ENCODE assay signal across 13 cellular contexts in the genomic region with DNA sequence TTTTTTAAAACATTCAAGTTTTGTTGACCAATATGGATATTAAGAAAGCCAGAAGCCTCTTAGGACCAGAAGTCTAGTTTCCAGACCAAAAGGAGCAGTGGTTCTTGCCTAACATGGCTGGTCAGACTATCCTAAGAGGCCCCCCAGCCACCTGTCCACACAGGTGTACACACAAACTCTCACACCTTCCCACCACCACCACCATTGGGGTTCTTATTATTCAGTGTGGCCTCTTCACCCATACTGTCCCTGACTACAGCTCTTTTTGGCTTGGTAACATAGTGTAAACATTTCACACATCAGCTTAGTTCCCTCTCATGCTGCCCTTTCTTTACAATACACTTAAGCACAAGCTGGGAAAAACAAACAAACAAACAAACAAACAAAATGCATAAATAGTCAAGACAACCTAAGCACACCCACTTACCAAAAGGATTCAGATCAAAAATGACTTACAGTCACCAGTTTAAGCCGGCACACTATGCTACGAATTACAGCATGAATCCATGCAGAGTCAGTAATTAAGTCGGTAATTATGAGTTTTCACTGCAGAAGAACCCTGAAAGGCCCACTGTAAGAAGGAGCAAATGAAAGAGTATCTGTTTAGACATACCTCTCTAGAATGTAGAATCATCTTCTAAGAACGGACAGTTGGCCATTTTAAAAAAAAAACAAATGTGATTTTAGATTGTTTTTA. TPM values are rescaled to one million over a fixed set of nuclear protein-coding genes. Genes with fewer than 3 reads are reported as not detected.
DNase-seq lines count a peak whose midpoint lies in the region; ATAC-seq, FAIRE-seq and TF ChIP-seq lines count a peak whose summit lies in the region.
"Had no signal": no experiment of that assay in that cellular context is flagged by ENCODE, and none has a peak within 500 bp of the region (broad histone marks: within the 10 kb centered on the region; RNA-seq: fewer than 3 reads in every experiment).

No MANE protein-coding gene starts in this region.

- peaks cover 72% of the 10 kb centered on the region for H3K79me2 ChIP-seq in HepG2 (ENCODE audit: insufficient read depth, low read length)
- peaks cover 89% of the 10 kb centered on the region for H3K79me2 ChIP-seq in mammary epithelial cell (ENCODE audit: insufficient read depth, low read length)

- dilution Hi-C loops in mammary epithelial cell (cut with HindIII; ENCODE audit: low sequenced_read_pairs), result loop anchor here (5.0 kb wide), 1 partner anchor 53 kb away; no protein-coding TSS in a partner anchor

- H3K27ac ChIP-seq in HepG2 (ENCODE audit: extremely low read length, insufficient read depth, low read length) (peak overlapping the region; percentile 34), right lobe of liver (peak overlapping the region in 1 of 3 donors; percentile 26), mammary epithelial cell (ENCODE audit: insufficient read depth, low read depth, low read length) (peak overlapping the region; percentile 85), uterus (peak overlapping the region; percentile 65 to 71), ascending aorta (no peak overlapping the region)

- H3K27ac Mint-ChIP-seq in nephron progenitor cell, result peak overlapping the region; percentile 94
- H3K27ac Mint-ChIP-seq: activated T-cell treated with anti-CD3 and anti-CD28 coated beads, Interleukin-2, amount 50 U/mL, for 24 hours had no signal

- no peak overlapping the region for H2AFZ ChIP-seq in HepG2 (ENCODE audit: low read length)
- no peak overlapping the region for H2AFZ ChIP-seq in mammary epithelial cell (ENCODE audit: low read depth, low read length)

- H3K4me2 ChIP-seq in HepG2 (ENCODE audit: low read depth, low read length) (no peak overlapping the region), mammary epithelial cell (ENCODE audit: insufficient read depth, low read depth, low read length) (peak overlapping the region; percentile 29)

- no peaks in the 10 kb centered on the region for H4K20me1 ChIP-seq in HepG2 (ENCODE audit: insufficient read depth, low read length)
- H4K20me1 ChIP-seq in mammary epithelial cell (ENCODE audit: insufficient read depth, low read length), result no peaks in the 10 kb centered on the region

- in situ Hi-C loops in HepG2 (cut with HindIII; ENCODE audit: extremely low pct_ligation_motif_present, low pct_unique_long_range_greater_than_20kb), result no loop called here
- in situ Hi-C loops in mammary epithelial cell (cut with MboI; ENCODE audit: low sequenced_read_pairs in 2 of 2), result loop anchor here in 1 of 2 donors (25.0 kb wide), 1 partner anchor 248 kb away; no protein-coding TSS in a partner anchor

- intact Hi-C loops in HepG2 (cut with micrococcal nuclease; ENCODE audit: unreplicated experiment), result no loop called here
- intact Hi-C loops in right lobe of liver (cut with DNase I), result no loop called here
- intact Hi-C loops in mammary epithelial cell (cut with micrococcal nuclease), result loop anchor here (1.0 kb wide), 2 partner anchors 8 to 61 kb away; no protein-coding TSS in a partner anchor
- intact Hi-C loops in uterus (cut with DNase I; ENCODE audit: low total_unique reads), result no loop called here
- intact Hi-C loops in ascending aorta (cut with DNase I), result loop anchor here (1.0 kb wide), 1 partner anchor 9 kb away; a partner anchor contains a TSS

- peaks cover 2% of the 10 kb centered on the region for H3K27me3 Mint-ChIP-seq in nephron progenitor cell (ENCODE audit: low read depth, poor library complexity)

- WGBS in HepG2 (ENCODE audit: low lambda C conversion rate), result 99% methylated on average over 4 of the region's 4 CpGs
- 82% methylated on average over 4 of the region's 4 CpGs for WGBS in right lobe of liver (ENCODE audit: insufficient coverage, low coverage, low lambda C conversion rate, missing lambda C conversion rate)
- 72% methylated on average over 4 of the region's 4 CpGs for WGBS in mammary epithelial cell (ENCODE audit: low coverage, missing lambda C conversion rate)

- no peak overlapping the region for H3K9ac ChIP-seq in HepG2 (ENCODE audit: insufficient read depth, low read depth, low read length)
- peak overlapping the region; percentile 7 for H3K9ac ChIP-seq in mammary epithelial cell (ENCODE audit: insufficient read depth, low read length)

- H3K36me3 ChIP-seq in HepG2 (replicated peaks in 1 of 2; ENCODE audit: control insufficient read depth in 1 of 2, insufficient read depth in 2 of 2, low read length in 2 of 2), result peaks cover 2 to 4% of the 10 kb centered on the region in 2 experiments; a peak in 2 of 5 replicates
- H3K36me3 ChIP-seq in right lobe of liver, result no peaks in the 10 kb centered on the region
- peaks cover 4% of the 10 kb centered on the region for H3K36me3 ChIP-seq in mammary epithelial cell (ENCODE audit: insufficient read depth, low read length)
- no peaks in the 10 kb centered on the region for H3K36me3 ChIP-seq in uterus
- no peaks in the 10 kb centered on the region for H3K36me3 ChIP-seq in ascending aorta

- peaks cover 31% of the 10 kb centered on the region for H3K36me3 Mint-ChIP-seq in nephron progenitor cell (ENCODE audit: low read depth)

- H3K27me3 ChIP-seq in HepG2 (ENCODE audit: control insufficient read depth in 1 of 2, insufficient read depth in 2 of 2, low read length in 2 of 2) (no peaks in the 10 kb centered on the region), right lobe of liver (no peaks in the 10 kb centered on the region), mammary epithelial cell (ENCODE audit: insufficient read depth, low read length) (no peaks in the 10 kb centered on the region), uterus (no peaks in the 10 kb centered on the region), ascending aorta (no peaks in the 10 kb centered on the region)
- H3K27me3 ChIP-seq: SJCRH30 had no signal

- POLR2A ChIA-PET in HepG2 (lab: Yijun Ruan, JAX), result interaction anchor here (0.6 to 1.9 kb wide), 2 partner anchors 8 to 44 kb away, joined by 3 to 5 read pairs; a partner anchor contains a TSS

- H3K9me3 ChIP-seq in HepG2 (ENCODE audit: low read length) (no peaks in the 10 kb centered on the region), right lobe of liver (no peaks in the 10 kb centered on the region), mammary epithelial cell (replicated peaks; ENCODE audit: insufficient read depth, low read length) (no peaks in the 10 kb centered on the region), uterus (no peaks in the 10 kb centered on the region), ascending aorta (no peaks in the 10 kb centered on the region)
- H3K9me3 ChIP-seq: SJCRH30 had no signal

- no peak for FAIRE-seq in HepG2 (lab: Jason Lieb, UNC)

- no peak for ATAC-seq in HepG2
- no peak for ATAC-seq in right lobe of liver
- ATAC-seq: activated CD4-positive, CD25-positive, alpha-beta regulatory T cell treated with anti-CD3 and anti-CD28 coated beads, Interleukin-2, amount 50 U/mL, for 24 hours had no signal

- no peak for DNase-seq in HepG2 (ENCODE audit: low spot score)
- no peak for DNase-seq in right lobe of liver
- DNase-seq in mammary epithelial cell, result no peak
- DNase-seq in nephron progenitor cell, result no peak
- no peak for DNase-seq in uterus
- DNase-seq in ascending aorta (ENCODE audit: low spot score in 2 of 2), result no peak
- no peak for DNase-seq in activated effector memory CD4-positive, alpha-beta T cell treated with Interleukin-2 at 50 U/mL for 16 hours
- DNase-seq in KG1 (lab: John Stamatoyannopoulos, UW), result no peak
- DNase-seq: activated T-cell treated with anti-CD3 and anti-CD28 coated beads, Interleukin-2, amount 50 U/mL, for 24 hours; AML-193; NCI-H446 treated with DMSO at 0.1 percent for 48 hours had no signal

- no peak overlapping the region for H3K4me3 ChIP-seq in HepG2 (replicated peaks in 1 of 3; ENCODE audit: insufficient read depth in 1 of 3, low read depth in 2 of 3, low read length in 3 of 3)
- H3K4me3 ChIP-seq in right lobe of liver, result no peak overlapping the region
- no peak overlapping the region for H3K4me3 ChIP-seq in mammary epithelial cell (replicated peaks in 1 of 3; ENCODE audit: insufficient read depth in 1 of 3, low read depth in 2 of 3, low read length in 3 of 3)
- no peak overlapping the region for H3K4me3 ChIP-seq in uterus
- no peak overlapping the region for H3K4me3 ChIP-seq in ascending aorta
- H3K4me3 ChIP-seq: SJCRH30 had no signal

- no peaks in the 10 kb centered on the region for H3K9me3 Mint-ChIP-seq in nephron progenitor cell
- H3K9me3 Mint-ChIP-seq: activated T-cell treated with anti-CD3 and anti-CD28 coated beads, Interleukin-2, amount 50 U/mL, for 24 hours had no signal

- no peak for TF ChIP-seq EP300 in HepG2 (IDR thresholded peaks at IDR 0.05; ENCODE audit: low read depth in 2 of 2, low read length in 2 of 2)
- TF ChIP-seq EP300 in HepG2 (CRISPR knock-in tag; IDR thresholded peaks at IDR 0.05; ENCODE audit: borderline replicate concordance), result no peak

- CTCF ChIA-PET in HepG2 (lab: Yijun Ruan, JAX; ENCODE audit: low intra/inter-chr PET ratio, low total read pairs) (no interaction called here), mammary epithelial cell (lab: Charles Lee; ENCODE audit: low non-redundant PET) (interaction anchor here (0.8 kb wide), 1 partner anchor 170 kb away, joined by 5 read pairs; no protein-coding TSS in a partner anchor)

- TF ChIP-seq POLR2A in HepG2 (IDR thresholded peaks at IDR 0.05; ENCODE audit: insufficient read depth in 1 of 2, low read depth in 2 of 2, low read length in 2 of 2) (no peak), right lobe of liver (IDR thresholded peaks at IDR 0.05) (no peak), uterus (IDR thresholded peaks at IDR 0.05) (no peak)

- peaks cover 62% of the 10 kb centered on the region for H3K4me1 ChIP-seq in HepG2 (ENCODE audit: insufficient read depth, low read length)
- H3K4me1 ChIP-seq in right lobe of liver, result no peaks in the 10 kb centered on the region
- H3K4me1 ChIP-seq in mammary epithelial cell (ENCODE audit: insufficient read depth, low read length), result peaks cover 42% of the 10 kb centered on the region
- peaks cover 5 to 8% of the 10 kb centered on the region in 2 donors for H3K4me1 ChIP-seq in uterus
- H3K4me1 ChIP-seq in ascending aorta, result peaks cover 0 to 35% of the 10 kb centered on the region in 2 donors

- no peak for TF ChIP-seq RAD21 in HepG2 (CRISPR knock-in tag; IDR thresholded peaks at IDR 0.05)

- peak overlapping the region; percentile 71 for H3K4me3 Mint-ChIP-seq in nephron progenitor cell
- H3K4me3 Mint-ChIP-seq: activated T-cell treated with anti-CD3 and anti-CD28 coated beads, Interleukin-2, amount 50 U/mL, for 24 hours had no signal

- H3K4me1 Mint-ChIP-seq in nephron progenitor cell, result peaks cover 98% of the 10 kb centered on the region

- no peak for TF ChIP-seq CTCF in HepG2 (CRISPR knock-in tag; IDR thresholded peaks at IDR 0.05)
- no peak for TF ChIP-seq CTCF in right lobe of liver (IDR thresholded peaks at IDR 0.05)
- TF ChIP-seq CTCF in mammary epithelial cell (conservative IDR thresholded peaks at IDR 0.05 in 1 of 2, IDR thresholded peaks at IDR 0.05 in 1 of 2; ENCODE audit: extremely low read depth in 1 of 2, insufficient read depth in 1 of 2, low read depth in 1 of 2, low read length in 2 of 2), result no peak
- no peak for TF ChIP-seq CTCF in nephron progenitor cell (IDR thresholded peaks at IDR 0.05)
- no peak for TF ChIP-seq CTCF in uterus (IDR thresholded peaks at IDR 0.05)
- no peak for TF ChIP-seq CTCF in ascending aorta (IDR thresholded peaks at IDR 0.05)

- BruUV-seq in HepG2 (replicated peaks; lab: Mats Ljungman, UMichigan) (no TSS peak), mammary epithelial cell (replicated peaks; lab: Mats Ljungman, UMichigan) (TSS peak; percentile 97)

RNA-seq across cellular contexts. Expression of a gene that starts 9.5 kb away (rescaled TPM):
- total RNA-seq in HepG2 (2016; rRNA removed; fragmentation: Illumina TruSeq; extraction: Trizol) (20.0 TPM in 2 replicates), right lobe of liver (10 to 100 TPM in 1 of 6 experiments, 1 to 10 TPM in 5; 2.6 to 11.8 (median 4.3) TPM), mammary epithelial cell (10 to 100 TPM; 52.5 to 53.5 TPM), uterus (100 to 1,000 TPM in 1 of 4 donors, 10 to 100 TPM in 3; 14.7 to 127 (median 28.0) TPM), ascending aorta (9.7 TPM)
- 9.3 and 10.4 TPM in 2 replicates for total RNA-seq in HepG2 (2016; cell fraction: cytosol; rRNA removed; fragmentation: Illumina TruSeq; extraction: Trizol; ENCODE audit: low read depth)
- 18.6 and 20.5 TPM in 2 replicates for total RNA-seq in HepG2 (2016; cell fraction: insoluble cytoplasmic fraction; rRNA removed; fragmentation: Illumina TruSeq; extraction: Trizol)
- 15.5 and 16.5 TPM in 2 replicates for total RNA-seq in HepG2 (2016; cell fraction: membrane; rRNA removed; fragmentation: Illumina TruSeq; extraction: Trizol)
- 29.5 and 30.3 TPM in 2 replicates for total RNA-seq in HepG2 (2016; cell fraction: nucleus; rRNA removed; fragmentation: Illumina TruSeq; extraction: Trizol)
- polyA plus RNA-seq in HepG2 (2011; rRNA removed) (6.0 and 6.3 TPM in 2 replicates), mammary epithelial cell (11.5 TPM)
- polyA plus RNA-seq in HepG2 (2011; cell fraction: cytosol; rRNA removed), result 4.6 and 6.5 TPM in 2 replicates
- polyA plus RNA-seq in HepG2 (2011; cell fraction: nucleus; rRNA removed), result 8.6 and 9.9 TPM in 2 replicates
- polyA plus RNA-seq in HepG2 (2012), result 9.2 and 12.5 TPM in 2 replicates
- polyA plus RNA-seq in HepG2 (2016; cell fraction: cytosol; fragmentation: Illumina TruSeq; extraction: Trizol; ENCODE audit: low read depth), result 1.4 and 1.7 TPM in 2 replicates
- 12.6 and 13.6 TPM in 2 replicates for polyA plus RNA-seq in HepG2 (2016; cell fraction: insoluble cytoplasmic fraction; fragmentation: Illumina TruSeq; extraction: Trizol; ENCODE audit: low read depth)
- 5.8 and 5.9 TPM in 2 replicates for polyA plus RNA-seq in HepG2 (2016; cell fraction: membrane; fragmentation: Illumina TruSeq; extraction: Trizol; ENCODE audit: low read depth)
- 26.4 and 29.4 TPM in 2 replicates for polyA plus RNA-seq in HepG2 (2016; cell fraction: nucleus; fragmentation: Illumina TruSeq; extraction: Trizol; ENCODE audit: insufficient read depth, low read depth)
- 9.6 and 24.5 TPM in 2 replicates for polyA minus RNA-seq in HepG2 (2011; rRNA and poly(A)+ RNA removed; ENCODE audit: low replicate concordance)
- 13.1 and 14.4 TPM in 2 replicates for polyA minus RNA-seq in HepG2 (2011; cell fraction: cytosol; rRNA and poly(A)+ RNA removed)
- 23.7 and 26.4 TPM in 2 replicates for polyA minus RNA-seq in HepG2 (2011; cell fraction: nucleus; rRNA and poly(A)+ RNA removed)
- polyA minus RNA-seq in mammary epithelial cell, result 20.2 TPM

Comparison
In these comparisons a context has a peak if more than half of its experiments do, and no peak if none do; other contexts are left out.
1. H3K27ac ChIP-seq: peak in HepG2 (single experiment), mammary epithelial cell (single experiment) and uterus (2 of 2); none in ascending aorta (0 of 2).
2. intact Hi-C loops: an anchor here in mammary epithelial cell (1.0 kb wide) and ascending aorta (1.0 kb wide); none called in HepG2, right lobe of liver and uterus.